20 cellular contexts compared by ENCODE assay signal in the genomic region with DNA sequence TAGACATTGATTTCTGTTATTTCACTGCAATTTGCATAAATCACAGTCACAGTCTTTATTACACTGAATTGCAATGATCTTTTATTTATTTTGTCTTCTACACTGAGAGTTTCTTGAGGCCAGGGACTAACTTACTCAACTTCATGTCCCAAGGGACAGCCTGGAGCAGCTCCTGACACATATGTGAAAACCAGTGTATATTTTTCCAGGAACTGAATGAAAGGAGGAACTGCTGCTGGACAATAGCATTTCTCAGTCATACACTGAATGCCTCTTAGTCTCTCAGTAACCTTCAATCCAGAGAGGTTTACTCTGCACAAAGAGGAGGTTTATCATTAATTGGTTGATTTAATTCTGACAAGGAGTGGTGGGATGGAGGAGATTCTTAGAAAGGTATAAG. TPM values are rescaled to one million over a fixed set of nuclear protein-coding genes. Genes with fewer than 3 reads are reported as not detected.
"Had no signal": no experiment of that assay in that cellular context is flagged by ENCODE, and none has a peak within 500 bp of the region (broad histone marks: within the 10 kb centered on the region; RNA-seq: fewer than 3 reads in every experiment).

No MANE protein-coding gene starts in this region.

- H3K4me3 ChIP-seq: gastrocnemius medialis had no signal

- H3K9ac ChIP-seq: parathyroid adenoma had no signal

- DNase-seq: activated CD4-positive, alpha-beta T cell treated with anti-CD3 and anti-CD28 coated beads for 36 hours; activated CD8-positive, alpha-beta memory T cell treated with anti-CD3 and anti-CD28 coated beads, Interleukin-2, amount 50 U/mL, for 48 hours; activated gamma-delta T cell treated with Interleukin-2 at 50 U/mL for 16 hours; activated naive CD8-positive, alpha-beta T cell treated with anti-CD3 and anti-CD28 coated beads for 36 hours; activated T-cell treated with anti-CD3 and anti-CD28 coated beads, Interleukin-2, amount 50 U/mL, for 72 hours; amygdala; cortex of kidney; effector memory CD4-positive, alpha-beta T cell; gastrocnemius medialis; islet precursor cell; mammary epithelial cell; naive thymus-derived CD4-positive, alpha-beta T cell; stimulated activated CD4-positive, alpha-beta T cell treated with anti-CD3 and anti-CD28 coated beads, Interleukin-2, amount 100 ng/mL, for 48 hours; stimulated activated naive CD4-positive, alpha-beta T cell; T-helper 1 cell; T1000; trophoblast cell had no signal

- ATAC-seq: activated CD4-positive, alpha-beta T cell treated with anti-CD3 and anti-CD28 coated beads for 36 hours; activated T-cell treated with anti-CD3 and anti-CD28 coated beads, Interleukin-2, amount 50 U/mL, for 72 hours; gastrocnemius medialis; naive thymus-derived CD4-positive, alpha-beta T cell had no signal

- H3K9me3 ChIP-seq: gastrocnemius medialis, neutrophil had no signal

- H3K27ac ChIP-seq: epithelial cell of prostate, gastrocnemius medialis, neutrophil, parathyroid adenoma had no signal

- H3K36me3 ChIP-seq: gastrocnemius medialis, neutrophil had no signal

- H3K4me1 ChIP-seq: gastrocnemius medialis, parathyroid adenoma had no signal

RNA-seq across cellular contexts. Expression of a gene that starts 5.9 kb away (rescaled TPM):
- total RNA-seq: activated CD4-positive, alpha-beta T cell treated with anti-CD3 and anti-CD28 coated beads for 36 hours; activated naive CD8-positive, alpha-beta T cell treated with anti-CD3 and anti-CD28 coated beads for 36 hours; activated T-cell treated with anti-CD3 and anti-CD28 coated beads, Interleukin-2, amount 50 U/mL, for 72 hours; mammary epithelial cell had no signal
- polyA plus RNA-seq: mammary epithelial cell had no signal
